ENCODE assay signal across 11 cellular contexts in the genomic region with DNA sequence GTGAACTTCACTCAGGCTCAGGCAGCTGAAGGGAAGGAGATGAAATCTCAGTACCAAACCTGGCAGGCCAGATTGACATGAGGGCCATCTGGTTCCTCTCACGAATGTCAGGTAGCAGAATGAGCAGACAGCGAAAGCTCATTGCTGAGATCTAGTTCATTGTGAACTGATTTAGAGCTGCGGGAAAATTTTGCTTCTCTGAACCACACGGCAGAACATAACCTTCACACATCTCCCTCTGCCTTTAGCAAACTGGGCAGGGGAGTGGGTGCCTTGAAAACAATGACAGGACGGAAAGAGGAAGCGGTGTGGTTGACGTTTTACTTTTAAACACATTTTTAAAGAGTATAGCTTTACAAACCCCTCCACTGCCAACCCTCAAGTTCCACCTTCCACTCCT. TPM values are rescaled to one million over a fixed set of nuclear protein-coding genes. Genes with fewer than 3 reads are reported as not detected.
DNase-seq lines count a peak whose midpoint lies in the region; ATAC-seq, FAIRE-seq and TF ChIP-seq lines count a peak whose summit lies in the region.
"Had no signal": no experiment of that assay in that cellular context is flagged by ENCODE, and none has a peak within 500 bp of the region (broad histone marks: within the 10 kb centered on the region; RNA-seq: fewer than 3 reads in every experiment).

No MANE protein-coding gene starts in this region.

- peak overlapping the region; percentile 97 for H2AFZ ChIP-seq in endothelial cell of umbilical vein (ENCODE audit: low read depth, low read length)

- H3K4me1 Mint-ChIP-seq in CD4-positive, CD25-positive, alpha-beta regulatory T cell = peaks cover 0 to 16% (median 11%) of the 10 kb centered on the region in 4 donors

- H3K4me3 ChIP-seq in CD4-positive, CD25-positive, alpha-beta regulatory T cell (ENCODE audit: low read depth, low read length) = peak overlapping the region; percentile 11
- H3K4me3 ChIP-seq in endothelial cell of umbilical vein (replicated peaks in 1 of 3; ENCODE audit: insufficient read depth in 1 of 3, low read depth in 1 of 3, low read length in 3 of 3) = peak overlapping the region in 2 of 3 experiments; percentile 4 to 26

- no peaks in the 10 kb centered on the region for H3K36me3 ChIP-seq in CD4-positive, CD25-positive, alpha-beta regulatory T cell (ENCODE audit: control insufficient read depth, insufficient read depth, low read length)
- no peaks in the 10 kb centered on the region for H3K36me3 ChIP-seq in endothelial cell of umbilical vein (ENCODE audit: control insufficient read depth in 2 of 2, extremely low read depth in 1 of 2, insufficient read depth in 2 of 2, low read length in 2 of 2)

- peak overlapping the region in 3 of 4 donors; percentile 59 to 73 (median 60) for H3K4me3 Mint-ChIP-seq in CD4-positive, CD25-positive, alpha-beta regulatory T cell
- H3K4me3 Mint-ChIP-seq: activated CD4-positive, alpha-beta memory T cell treated with anti-CD3 and anti-CD28 coated beads for 36 hours had no signal

- CTCF ChIA-PET in endothelial cell of umbilical vein (lab: Charles Lee) = interaction anchor here (0.7 to 2.9 kb wide), 10 partner anchors 9 to 320 kb away, joined by 3 to 37 read pairs (median 4); no protein-coding TSS in a partner anchor

- POLR2A ChIA-PET in endothelial cell of umbilical vein (lab: Charles Lee) = no interaction called here

- peaks cover 39% of the 10 kb centered on the region for H3K27me3 ChIP-seq in CD4-positive, CD25-positive, alpha-beta regulatory T cell (ENCODE audit: control insufficient read depth, insufficient read depth, low read length)
- H3K27me3 ChIP-seq in endothelial cell of umbilical vein (ENCODE audit: control insufficient read depth in 2 of 2, insufficient read depth in 2 of 2, low read length in 2 of 2) = no peaks in the 10 kb centered on the region

- intact Hi-C loops in endothelial cell of umbilical vein (cut with micrococcal nuclease) = loop anchor here (1.0 to 10.0 kb wide), 2 partner anchors 245 to 311 kb away; no protein-coding TSS in a partner anchor

- no peak overlapping the region for H3K27ac ChIP-seq in CD4-positive, CD25-positive, alpha-beta regulatory T cell (ENCODE audit: insufficient read depth, low read length, poor library complexity, severe bottlenecking)
- no peak overlapping the region for H3K27ac ChIP-seq in endothelial cell of umbilical vein (ENCODE audit: insufficient read depth, low read depth, low read length)

- H3K9me3 Mint-ChIP-seq in CD4-positive, CD25-positive, alpha-beta regulatory T cell = no peaks in the 10 kb centered on the region
- H3K9me3 Mint-ChIP-seq: activated CD4-positive, alpha-beta memory T cell treated with anti-CD3 and anti-CD28 coated beads for 36 hours had no signal

- peak overlapping the region; percentile 63 for H3K4me2 ChIP-seq in endothelial cell of umbilical vein (ENCODE audit: insufficient read depth, low read length)

- no peaks in the 10 kb centered on the region for H3K9me1 ChIP-seq in endothelial cell of umbilical vein (replicated peaks; ENCODE audit: control insufficient read depth, extremely low read depth, insufficient read depth, low read length)

- H3K4me1 ChIP-seq in CD4-positive, CD25-positive, alpha-beta regulatory T cell (ENCODE audit: control insufficient read depth, insufficient read depth, low read length, poor library complexity, severe bottlenecking) = peaks cover 7% of the 10 kb centered on the region
- peaks cover 15% of the 10 kb centered on the region for H3K4me1 ChIP-seq in endothelial cell of umbilical vein (ENCODE audit: control insufficient read depth, extremely low read depth, insufficient read depth, low read length)

- no peak for TF ChIP-seq POLR2A in endothelial cell of umbilical vein (IDR thresholded peaks at IDR 0.05; ENCODE audit: low read depth, low read length)

- no peak for TF ChIP-seq CTCF in endothelial cell of umbilical vein (IDR thresholded peaks at IDR 0.05; ENCODE audit: extremely low read depth in 1 of 2, insufficient read depth in 1 of 2, low read depth in 1 of 2, low read length in 2 of 2)

- peaks cover 70% of the 10 kb centered on the region for H3K27me3 Mint-ChIP-seq in CD4-positive, CD25-positive, alpha-beta regulatory T cell

- peak overlapping the region; percentile 31 for H3K9ac ChIP-seq in endothelial cell of umbilical vein (replicated peaks; ENCODE audit: extremely low read depth, insufficient read depth, low read length)

- peak overlapping the region in 2 of 3 donors; percentile 7 to 16 for H3K27ac Mint-ChIP-seq in CD4-positive, CD25-positive, alpha-beta regulatory T cell
- H3K27ac Mint-ChIP-seq: activated CD4-positive, alpha-beta memory T cell treated with anti-CD3 and anti-CD28 coated beads for 36 hours had no signal

- no peaks in the 10 kb centered on the region for H3K36me3 Mint-ChIP-seq in CD4-positive, CD25-positive, alpha-beta regulatory T cell
- H3K36me3 Mint-ChIP-seq: activated CD4-positive, alpha-beta memory T cell treated with anti-CD3 and anti-CD28 coated beads for 36 hours had no signal

- DNase-seq in CD4-positive, CD25-positive, alpha-beta regulatory T cell = peak in 2 of 3 donors; percentile 2 to 67
- peak; percentile 44 for DNase-seq in NCI-H82 treated with DMSO at 0.1 percent for 48 hours (lab: John Stamatoyannopoulos, UW; ENCODE audit: unreplicated experiment)
- peak; percentile 56 for DNase-seq in endothelial cell of umbilical vein (ENCODE audit: low read depth, low spot score)
- DNase-seq in H4 (ENCODE audit: low spot score) = no peak
- DNase-seq in NCI-H2029 treated with DMSO at 0.1 percent for 48 hours (lab: John Stamatoyannopoulos, UW) = no peak
- DNase-seq in central memory CD4-positive, alpha-beta T cell = no peak
- DNase-seq: activated CD4-positive, alpha-beta memory T cell treated with anti-CD3 and anti-CD28 coated beads for 36 hours; small intestine had no signal

- peak; percentile 73 for FAIRE-seq in endothelial cell of umbilical vein (lab: Jason Lieb, UNC)
- FAIRE-seq: frontal cortex, small intestine had no signal

- BruUV-seq in endothelial cell of umbilical vein (replicated peaks; lab: Mats Ljungman, UMichigan) = no TSS peak

- H3K9me3 ChIP-seq in CD4-positive, CD25-positive, alpha-beta regulatory T cell (ENCODE audit: control insufficient read depth in 2 of 2, low read length in 2 of 2) = no peaks in the 10 kb centered on the region
- no peaks in the 10 kb centered on the region for H3K9me3 ChIP-seq in endothelial cell of umbilical vein (replicated peaks; ENCODE audit: control insufficient read depth, insufficient read depth, low read length)

- H4K20me1 ChIP-seq in endothelial cell of umbilical vein (replicated peaks; ENCODE audit: control insufficient read depth, extremely low read depth, insufficient read depth, low read length) = no peaks in the 10 kb centered on the region

- ATAC-seq in CD4-positive, CD25-positive, alpha-beta regulatory T cell (ENCODE audit: low read depth in 2 of 2) = peak; percentile 34
- ATAC-seq in GM18511 (IDR thresholded peaks at IDR 0.05; ENCODE audit: unreplicated experiment) (peak; percentile 66), GM21619 (IDR thresholded peaks at IDR 0.05; ENCODE audit: unreplicated experiment) (no peak)

- dilution Hi-C loops in endothelial cell of umbilical vein (cut with MboI; ENCODE audit: extremely low pct_ligation_motif_present, low sequenced_read_pairs) = no loop called here

- H3K79me2 ChIP-seq in endothelial cell of umbilical vein (ENCODE audit: control insufficient read depth, insufficient read depth, low read length) = no peaks in the 10 kb centered on the region

TF ChIP-seq in endothelial cell of umbilical vein, 7 proteins besides CTCF, POLR2A, EP300 and RAD21:
- TF ChIP-seq POLR2AphosphoS5 (IDR thresholded peaks at IDR 0.05; ENCODE audit: insufficient read depth, low read depth, low read length) (no peak), FOS (IDR thresholded peaks at IDR 0.05; ENCODE audit: borderline replicate concordance, insufficient read depth, low read length) (no peak), GATA2 (IDR thresholded peaks at IDR 0.05; ENCODE audit: insufficient read depth, insufficient read length, low read depth, low read length) (no peak), JUN (IDR thresholded peaks at IDR 0.05; ENCODE audit: borderline replicate concordance, insufficient read depth, insufficient read length, low read depth) (no peak), EZH2 (IDR thresholded peaks at IDR 0.05; ENCODE audit: borderline replicate concordance, low read depth, low read length, severe bottlenecking) (no peak), MYC (IDR thresholded peaks at IDR 0.05; ENCODE audit: low read depth, low read length) (no peak)
- TF ChIP-seq, protein P1, sequence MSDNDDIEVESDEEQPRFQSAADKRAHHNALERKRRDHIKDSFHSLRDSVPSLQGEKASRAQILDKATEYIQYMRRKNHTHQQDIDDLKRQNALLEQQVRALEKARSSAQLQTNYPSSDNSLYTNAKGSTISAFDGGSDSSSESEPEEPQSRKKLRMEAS (IDR thresholded peaks at IDR 0.05; ENCODE audit: insufficient read depth, insufficient read length) = no peak

RNA-seq across cellular contexts. Expression of a gene that starts 26.2 kb away (rescaled TPM):
- 545 TPM for total RNA-seq in CD4-positive, CD25-positive, alpha-beta regulatory T cell
- 10 to 100 TPM in 2 of 4 donors, 1 to 10 TPM in 2; 5.1 to 14.2 (median 9.6) TPM for polyA plus RNA-seq in CD4-positive, CD25-positive, alpha-beta regulatory T cell
- 36.0 and 45.0 TPM in 2 replicates for total RNA-seq in endothelial cell of umbilical vein
- 22.1 and 30.9 TPM in 2 replicates for polyA plus RNA-seq in endothelial cell of umbilical vein
- polyA plus RNA-seq in endothelial cell of umbilical vein (2011; cell fraction: cytosol; rRNA removed) = 3.7 and 9.3 TPM in 2 replicates
- polyA plus RNA-seq in endothelial cell of umbilical vein (2011; cell fraction: nucleus; rRNA removed) = 399 and 417 TPM in 2 replicates
- 21.3 and 31.3 TPM in 2 replicates for polyA plus RNA-seq in endothelial cell of umbilical vein (2012)
- polyA minus RNA-seq in endothelial cell of umbilical vein = 17.5 and 21.5 TPM in 2 replicates
- 9.1 TPM for polyA minus RNA-seq in endothelial cell of umbilical vein (2011; cell fraction: cytosol; rRNA and poly(A)+ RNA removed)
- 39.6 and 47.2 TPM in 2 replicates for polyA minus RNA-seq in endothelial cell of umbilical vein (2011; cell fraction: nucleus; rRNA and poly(A)+ RNA removed)
- 8.3 and 11.1 TPM in 2 replicates for total RNA-seq in H4 (2014; rRNA removed; shearing (Covaris generic))

Comparison
In these comparisons a context has a peak if more than half of its experiments do, and no peak if none do; other contexts are left out.
1. DNase-seq: peak in CD4-positive, CD25-positive, alpha-beta regulatory T cell (2 of 3), NCI-H82 treated with DMSO at 0.1 percent for 48 hours (single experiment) and endothelial cell of umbilical vein (single experiment); none in H4 (single experiment), NCI-H2029 treated with DMSO at 0.1 percent for 48 hours (single experiment) and central memory CD4-positive, alpha-beta T cell (single experiment).
2. RNA of a gene that starts 26.2 kb away (total RNA-seq): 545 TPM in CD4-positive, CD25-positive, alpha-beta regulatory T cell (single experiment); 36.0 to 45.0 TPM in endothelial cell of umbilical vein and 8.3 to 11.1 TPM in H4; every median in the first group is over 10 times any median in the second.